ENCODE assay signal across 1 cellular context in the genomic region with DNA sequence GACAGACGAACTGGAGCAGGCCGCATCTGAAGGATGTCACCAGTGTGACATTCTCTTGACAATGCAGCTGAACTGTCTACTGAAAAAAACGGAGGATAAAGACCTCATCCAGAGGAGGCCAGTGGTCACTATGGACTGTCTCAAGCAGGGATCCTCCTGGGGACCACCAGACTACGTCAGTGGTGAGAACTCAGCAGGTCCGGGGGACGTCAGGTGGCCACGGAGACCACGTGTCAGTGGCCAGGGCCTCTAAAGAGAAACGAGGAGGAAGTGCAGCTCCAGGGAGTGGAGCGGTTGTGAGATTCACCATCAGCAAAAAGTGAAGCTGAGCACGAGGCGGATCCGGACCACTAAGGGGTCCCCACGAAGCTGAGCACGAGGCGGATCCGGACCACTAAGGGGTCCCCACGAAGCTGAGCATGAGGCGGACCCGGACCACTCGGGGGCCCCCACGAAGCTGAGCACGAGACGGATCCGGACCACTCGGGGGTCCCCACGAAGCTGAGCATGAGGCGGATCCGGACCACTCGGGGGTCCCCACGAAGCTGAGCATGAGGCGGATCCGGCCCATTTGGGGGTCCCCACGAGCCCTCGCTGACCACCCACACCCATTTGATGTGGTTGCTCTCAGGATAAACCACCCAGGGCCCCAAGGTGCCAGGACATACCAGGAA.
TF ChIP-seq lines count a peak whose summit lies in the region.

No MANE protein-coding gene starts in this region.

TF ChIP-seq in WTC11, 78 proteins besides CTCF, POLR2A, EP300 and RAD21:
- TF ChIP-seq NFE2L1 (CRISPR knock-in tag; IDR thresholded peaks at IDR 0.05): no peak
- no peak for TF ChIP-seq ZNF317 (CRISPR knock-in tag; IDR thresholded peaks at IDR 0.05; ENCODE audit: borderline replicate concordance, low read depth)
- TF ChIP-seq PREB (CRISPR knock-in tag; IDR thresholded peaks at IDR 0.05; ENCODE audit: borderline replicate concordance): no peak
- TF ChIP-seq OVOL2 (CRISPR knock-in tag; IDR thresholded peaks at IDR 0.05; ENCODE audit: borderline replicate concordance): no peak
- TF ChIP-seq ZNF219 (CRISPR knock-in tag; IDR thresholded peaks at IDR 0.05; ENCODE audit: borderline replicate concordance): no peak
- no peak for TF ChIP-seq ESRRA (CRISPR knock-in tag; IDR thresholded peaks at IDR 0.05; ENCODE audit: borderline replicate concordance)
- no peak for TF ChIP-seq ZNF416 (CRISPR knock-in tag; IDR thresholded peaks at IDR 0.05)
- TF ChIP-seq, protein P1, sequence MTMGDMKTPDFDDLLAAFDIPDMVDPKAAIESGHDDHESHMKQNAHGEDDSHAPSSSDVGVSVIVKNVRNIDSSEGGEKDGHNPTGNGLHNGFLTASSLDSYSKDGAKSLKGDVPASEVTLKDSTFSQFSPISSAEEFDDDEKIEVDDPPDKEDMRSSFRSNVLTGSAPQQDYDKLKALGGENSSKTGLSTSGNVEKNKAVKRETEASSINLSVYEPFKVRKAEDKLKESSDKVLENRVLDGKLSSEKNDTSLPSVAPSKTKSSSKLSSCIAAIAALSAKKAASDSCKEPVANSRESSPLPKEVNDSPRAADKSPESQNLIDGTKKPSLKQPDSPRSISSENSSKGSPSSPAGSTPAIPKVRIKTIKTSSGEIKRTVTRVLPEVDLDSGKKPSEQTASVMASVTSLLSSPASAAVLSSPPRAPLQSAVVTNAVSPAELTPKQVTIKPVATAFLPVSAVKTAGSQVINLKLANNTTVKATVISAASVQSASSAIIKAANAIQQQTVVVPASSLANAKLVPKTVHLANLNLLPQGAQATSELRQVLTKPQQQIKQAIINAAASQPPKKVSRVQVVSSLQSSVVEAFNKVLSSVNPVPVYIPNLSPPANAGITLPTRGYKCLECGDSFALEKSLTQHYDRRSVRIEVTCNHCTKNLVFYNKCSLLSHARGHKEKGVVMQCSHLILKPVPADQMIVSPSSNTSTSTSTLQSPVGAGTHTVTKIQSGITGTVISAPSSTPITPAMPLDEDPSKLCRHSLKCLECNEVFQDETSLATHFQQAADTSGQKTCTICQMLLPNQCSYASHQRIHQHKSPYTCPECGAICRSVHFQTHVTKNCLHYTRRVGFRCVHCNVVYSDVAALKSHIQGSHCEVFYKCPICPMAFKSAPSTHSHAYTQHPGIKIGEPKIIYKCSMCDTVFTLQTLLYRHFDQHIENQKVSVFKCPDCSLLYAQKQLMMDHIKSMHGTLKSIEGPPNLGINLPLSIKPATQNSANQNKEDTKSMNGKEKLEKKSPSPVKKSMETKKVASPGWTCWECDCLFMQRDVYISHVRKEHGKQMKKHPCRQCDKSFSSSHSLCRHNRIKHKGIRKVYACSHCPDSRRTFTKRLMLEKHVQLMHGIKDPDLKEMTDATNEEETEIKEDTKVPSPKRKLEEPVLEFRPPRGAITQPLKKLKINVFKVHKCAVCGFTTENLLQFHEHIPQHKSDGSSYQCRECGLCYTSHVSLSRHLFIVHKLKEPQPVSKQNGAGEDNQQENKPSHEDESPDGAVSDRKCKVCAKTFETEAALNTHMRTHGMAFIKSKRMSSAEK (CRISPR knock-in tag; IDR thresholded peaks at IDR 0.05; ENCODE audit: borderline replicate concordance): no peak
- no peak for TF ChIP-seq E2F1 (CRISPR knock-in tag; IDR thresholded peaks at IDR 0.05)
TF ChIP-seq in WTC11: peak in this region for 0.
